In the genomic region with DNA sequence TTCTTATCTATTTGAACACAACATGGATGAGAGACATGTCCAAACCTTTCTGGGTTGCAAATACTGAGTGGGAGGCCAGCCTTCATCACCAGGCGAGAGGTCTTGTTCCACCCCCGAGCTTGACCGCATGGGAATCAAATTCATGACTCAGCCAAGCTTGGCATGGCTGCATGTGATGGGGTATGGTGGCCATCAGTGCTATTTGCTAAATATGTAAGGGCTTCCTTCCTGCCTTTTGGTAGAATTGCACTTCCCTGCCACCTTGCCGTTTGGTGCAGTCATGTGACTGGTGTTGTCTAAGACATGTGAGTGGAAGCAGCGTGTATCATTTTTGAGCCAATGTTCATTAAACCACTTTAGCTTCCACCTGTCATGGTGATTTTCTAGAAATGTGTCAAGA, we compare ENCODE assay signal across 2 cellular contexts.
A peak's percentile ranks its signal among the peaks of the same experiment; 100 is the strongest.
TF ChIP-seq lines count a peak whose summit lies in the region.

No MANE protein-coding gene starts in this region.

TF ChIP-seq in GM23338, 12 proteins besides CTCF, POLR2A, EP300 and RAD21:
- TF ChIP-seq, protein P1, sequence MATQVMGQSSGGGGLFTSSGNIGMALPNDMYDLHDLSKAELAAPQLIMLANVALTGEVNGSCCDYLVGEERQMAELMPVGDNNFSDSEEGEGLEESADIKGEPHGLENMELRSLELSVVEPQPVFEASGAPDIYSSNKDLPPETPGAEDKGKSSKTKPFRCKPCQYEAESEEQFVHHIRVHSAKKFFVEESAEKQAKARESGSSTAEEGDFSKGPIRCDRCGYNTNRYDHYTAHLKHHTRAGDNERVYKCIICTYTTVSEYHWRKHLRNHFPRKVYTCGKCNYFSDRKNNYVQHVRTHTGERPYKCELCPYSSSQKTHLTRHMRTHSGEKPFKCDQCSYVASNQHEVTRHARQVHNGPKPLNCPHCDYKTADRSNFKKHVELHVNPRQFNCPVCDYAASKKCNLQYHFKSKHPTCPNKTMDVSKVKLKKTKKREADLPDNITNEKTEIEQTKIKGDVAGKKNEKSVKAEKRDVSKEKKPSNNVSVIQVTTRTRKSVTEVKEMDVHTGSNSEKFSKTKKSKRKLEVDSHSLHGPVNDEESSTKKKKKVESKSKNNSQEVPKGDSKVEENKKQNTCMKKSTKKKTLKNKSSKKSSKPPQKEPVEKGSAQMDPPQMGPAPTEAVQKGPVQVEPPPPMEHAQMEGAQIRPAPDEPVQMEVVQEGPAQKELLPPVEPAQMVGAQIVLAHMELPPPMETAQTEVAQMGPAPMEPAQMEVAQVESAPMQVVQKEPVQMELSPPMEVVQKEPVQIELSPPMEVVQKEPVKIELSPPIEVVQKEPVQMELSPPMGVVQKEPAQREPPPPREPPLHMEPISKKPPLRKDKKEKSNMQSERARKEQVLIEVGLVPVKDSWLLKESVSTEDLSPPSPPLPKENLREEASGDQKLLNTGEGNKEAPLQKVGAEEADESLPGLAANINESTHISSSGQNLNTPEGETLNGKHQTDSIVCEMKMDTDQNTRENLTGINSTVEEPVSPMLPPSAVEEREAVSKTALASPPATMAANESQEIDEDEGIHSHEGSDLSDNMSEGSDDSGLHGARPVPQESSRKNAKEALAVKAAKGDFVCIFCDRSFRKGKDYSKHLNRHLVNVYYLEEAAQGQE (IDR thresholded peaks at IDR 0.05; ENCODE audit: unreplicated experiment), result no peak
- TF ChIP-seq EZH2 (IDR thresholded peaks at IDR 0.05; ENCODE audit: low read depth, unreplicated experiment), result no peak
- TF ChIP-seq NANOG (IDR thresholded peaks at IDR 0.05; ENCODE audit: borderline replicate concordance), result no peak
- TF ChIP-seq ZNF114 (CRISPR knock-in tag; IDR thresholded peaks at IDR 0.05), result no peak
- TF ChIP-seq ZNF331 (CRISPR knock-in tag; IDR thresholded peaks at IDR 0.05; ENCODE audit: low read depth), result no peak
- no peak for TF ChIP-seq ZNF462 (CRISPR knock-in tag; IDR thresholded peaks at IDR 0.05)
- TF ChIP-seq STAT1 (IDR thresholded peaks at IDR 0.05; ENCODE audit: unreplicated experiment), result no peak
- TF ChIP-seq ETS1 (IDR thresholded peaks at IDR 0.05), result no peak
- no peak for TF ChIP-seq JUNB (IDR thresholded peaks at IDR 0.05; ENCODE audit: unreplicated experiment)
- TF ChIP-seq POLR2AphosphoS5 (IDR thresholded peaks at IDR 0.05; ENCODE audit: low read depth), result no peak

TF ChIP-seq in endothelial cell of umbilical vein, 7 proteins besides CTCF, POLR2A, EP300 and RAD21:
- TF ChIP-seq MYC (IDR thresholded peaks at IDR 0.05; ENCODE audit: low read depth, low read length), result peak; percentile 17
- peak; percentile 22 for TF ChIP-seq POLR2AphosphoS5 (IDR thresholded peaks at IDR 0.05; ENCODE audit: insufficient read depth, low read depth, low read length)
- no peak for TF ChIP-seq EZH2 (IDR thresholded peaks at IDR 0.05; ENCODE audit: borderline replicate concordance, low read depth, low read length, severe bottlenecking)
- TF ChIP-seq JUN (IDR thresholded peaks at IDR 0.05; ENCODE audit: borderline replicate concordance, insufficient read depth, insufficient read length, low read depth), result peak; percentile 40
- no peak for TF ChIP-seq GATA2 (IDR thresholded peaks at IDR 0.05; ENCODE audit: insufficient read depth, insufficient read length, low read depth, low read length)
- TF ChIP-seq MAX (IDR thresholded peaks at IDR 0.05; ENCODE audit: insufficient read depth, insufficient read length), result peak; percentile 61
- TF ChIP-seq FOS (IDR thresholded peaks at IDR 0.05; ENCODE audit: borderline replicate concordance, insufficient read depth, low read length), result no peak
TF ChIP-seq in endothelial cell of umbilical vein: peak in this region for 4.
